ENCODE assay signal across 8 cellular contexts in genomic region chr5:147464211-147464610, GRCh38. TPM values are rescaled to one million over a fixed set of nuclear protein-coding genes. Genes with fewer than 3 reads are reported as not detected.
DNase-seq lines count a peak whose midpoint lies in the region; ATAC-seq and TF ChIP-seq lines count a peak whose summit lies in the region.

No MANE protein-coding gene starts in this region.

- peak; percentile 52 for TF ChIP-seq CTCF in astrocyte of the spinal cord (IDR thresholded peaks at IDR 0.05; ENCODE audit: low read depth, low read length)
- peak; percentile 5 for TF ChIP-seq CTCF in lung (IDR thresholded peaks at IDR 0.05; ENCODE audit: control extremely low read depth, extremely low read depth)

- H3K27ac ChIP-seq in lung (ENCODE audit: low read depth in 1 of 2, low read length in 1 of 2): no peak overlapping the region

- ATAC-seq in lung (ENCODE audit: insufficient read depth, low FRiP score) (no peak), HG03108 (IDR thresholded peaks at IDR 0.05; ENCODE audit: unreplicated experiment) (no peak), HG03378 (IDR thresholded peaks at IDR 0.05; ENCODE audit: unreplicated experiment) (no peak)

- no peaks in the 10 kb centered on the region for H3K36me3 ChIP-seq in lung (ENCODE audit: control insufficient read depth in 2 of 2, insufficient read depth in 2 of 2, low read length in 2 of 2)

- in situ Hi-C loops in astrocyte of the spinal cord (cut with HindIII; ENCODE audit: low sequenced_read_pairs): no loop called here

- no peak overlapping the region for H3K4me3 ChIP-seq in Jurkat, Clone E6-1 (ENCODE audit: low read length)
- H3K4me3 ChIP-seq in astrocyte of the spinal cord (ENCODE audit: low read depth, low read length) (no peak overlapping the region), lung (no peak overlapping the region)

- H3K27me3 ChIP-seq in lung (ENCODE audit: control insufficient read depth, insufficient read depth): no peaks in the 10 kb centered on the region

- DNase-seq in DMS53 treated with DMSO at 0.1 percent for 48 hours (lab: John Stamatoyannopoulos, UW; ENCODE audit: unreplicated experiment) (peak; percentile 67), astrocyte of the spinal cord (ENCODE audit: low read depth, low spot score) (no peak), lung (ENCODE audit: low spot score) (no peak), anterior cingulate cortex (lab: John Stamatoyannopoulos, UW) (no peak), activated gamma-delta T cell (lab: John Stamatoyannopoulos, UW) (no peak)
- peak; percentile 35 for DNase-seq in Jurkat, Clone E6-1 (ENCODE audit: low read depth, low spot score)

- H3K4me1 ChIP-seq in lung (ENCODE audit: control insufficient read depth in 2 of 2, insufficient read depth in 2 of 2, low read length in 2 of 2): peaks cover 0 to 4% of the 10 kb centered on the region in 2 donors

- no peaks in the 10 kb centered on the region for H3K9me3 ChIP-seq in lung (ENCODE audit: control insufficient read depth in 2 of 2, insufficient read depth in 1 of 2, low read length in 1 of 2)

- WGBS in lung, 2 donors: 63 to 65% methylated on average over 5 of the region's 5 CpGs

RNA-seq across cellular contexts. Expression of gene DPYSL3, which starts 45.7 kb away (rescaled TPM):
- 1.2 TPM for polyA plus RNA-seq in Jurkat, Clone E6-1 (2012; ENCODE audit: insufficient read depth, insufficient read length)
- total RNA-seq in lung: 100 to 1,000 TPM in 1 of 2 donors, 10 to 100 TPM in 1; 67.6 to 112 TPM
- polyA plus RNA-seq in lung: 10 to 100 TPM; 13.8 to 19.8 TPM

Comparison
In these comparisons a context has a peak if more than half of its experiments do, and no peak if none do; other contexts are left out.
1. DNase-seq: peak in DMS53 treated with DMSO at 0.1 percent for 48 hours (single experiment) and Jurkat, Clone E6-1 (single experiment); none in astrocyte of the spinal cord (single experiment), lung (single experiment), anterior cingulate cortex (0 of 58) and activated gamma-delta T cell (single experiment).